Comparison of ENCODE assay signal across 12 cellular contexts in genomic region chr10:22824984-22825383, GRCh38.
DNase-seq lines count a peak whose midpoint lies in the region; ATAC-seq, FAIRE-seq and TF ChIP-seq lines count a peak whose summit lies in the region.
"Had no signal": no experiment of that assay in that cellular context is flagged by ENCODE, and none has a peak within 500 bp of the region (broad histone marks: within the 10 kb centered on the region; RNA-seq: fewer than 3 reads in every experiment).

No MANE protein-coding gene starts in this region.

- H3K9me3 ChIP-seq in keratinocyte (ENCODE audit: control insufficient read depth, low read depth, low read length) = no peaks in the 10 kb centered on the region
- no peaks in the 10 kb centered on the region for H3K9me3 ChIP-seq in ascending aorta
- H3K9me3 ChIP-seq: neutrophil had no signal

- H2AFZ ChIP-seq in ACC112 (ENCODE audit: low read length, unreplicated experiment) = no peak overlapping the region
- no peak overlapping the region for H2AFZ ChIP-seq in keratinocyte (ENCODE audit: control insufficient read depth, low read length)

- peak; percentile 69 for FAIRE-seq in keratinocyte (lab: Jason Lieb, UNC)

- peak overlapping the region; percentile 42 for H3K4me2 ChIP-seq in keratinocyte (ENCODE audit: control insufficient read depth, extremely low read depth, insufficient read depth, low read depth, low read length)

- no peak overlapping the region for H3K4me3 Mint-ChIP-seq in activated CD8-positive, alpha-beta T cell treated with anti-CD3 and anti-CD28 coated beads for 36 hours

- CTCF ChIA-PET in activated CD8-positive, alpha-beta T cell treated with anti-CD3 and anti-CD28 coated beads for 36 hours (lab: Charles Lee) = no interaction called here

- no peaks in the 10 kb centered on the region for H3K27me3 Mint-ChIP-seq in activated CD8-positive, alpha-beta T cell treated with anti-CD3 and anti-CD28 coated beads for 36 hours

- ATAC-seq in activated CD8-positive, alpha-beta T cell treated with anti-CD3 and anti-CD28 coated beads for 36 hours = no peak

- peak overlapping the region; percentile 20; the same call in 1 of the 2 replicates for H3K4me3 ChIP-seq in ACC112 (ENCODE audit: low read depth, low read length)
- no peak overlapping the region for H3K4me3 ChIP-seq in brain microvascular endothelial cell (ENCODE audit: low read depth, low read length)
- no peak overlapping the region for H3K4me3 ChIP-seq in keratinocyte (ENCODE audit: control insufficient read depth in 2 of 3, extremely low read depth in 1 of 3, insufficient read depth in 2 of 3, low read depth in 1 of 3, low read length in 3 of 3)
- H3K4me3 ChIP-seq in ascending aorta = no peak overlapping the region

- H3K79me2 ChIP-seq in ACC112 (ENCODE audit: control insufficient read depth, insufficient read depth, low read length, unreplicated experiment) (no peaks in the 10 kb centered on the region), keratinocyte (ENCODE audit: control insufficient read depth, insufficient read depth, low read length) (no peaks in the 10 kb centered on the region)

- dilution Hi-C loops in keratinocyte (cut with MboI; ENCODE audit: extremely low pct_ligation_motif_present, low sequenced_read_pairs) = no loop called here

- no peaks in the 10 kb centered on the region for H3K36me3 Mint-ChIP-seq in activated CD8-positive, alpha-beta T cell treated with anti-CD3 and anti-CD28 coated beads for 36 hours (ENCODE audit: low read depth)

- peak overlapping the region; percentile 74 for H3K27ac ChIP-seq in ACC112 (ENCODE audit: low read depth, low read length)
- peak overlapping the region; percentile 6 for H3K27ac ChIP-seq in brain microvascular endothelial cell
- peak overlapping the region; percentile 45 for H3K27ac ChIP-seq in keratinocyte (ENCODE audit: control insufficient read depth, insufficient read depth, low read length)
- no peak overlapping the region for H3K27ac ChIP-seq in ascending aorta
- H3K27ac ChIP-seq: neutrophil, VCaP had no signal

- H3K9me1 ChIP-seq in keratinocyte (ENCODE audit: control insufficient read depth, extremely low read depth, insufficient read depth, low read length) = no peaks in the 10 kb centered on the region

- in situ Hi-C loops in brain microvascular endothelial cell (cut with HindIII; ENCODE audit: low pct_ligation_motif_present, low sequenced_read_pairs) = no loop called here

- no peak overlapping the region for H3K27ac Mint-ChIP-seq in activated CD8-positive, alpha-beta T cell treated with anti-CD3 and anti-CD28 coated beads for 36 hours

- no peaks in the 10 kb centered on the region for H4K20me1 ChIP-seq in keratinocyte (ENCODE audit: control insufficient read depth, extremely low read depth, insufficient read depth, low read length)

- H3K36me3 ChIP-seq in ACC112 (ENCODE audit: insufficient read depth, low read length) (no peaks in the 10 kb centered on the region), brain microvascular endothelial cell (replicated peaks) (no peaks in the 10 kb centered on the region), keratinocyte (ENCODE audit: control insufficient read depth in 2 of 2, extremely low read depth in 1 of 2, insufficient read depth in 2 of 2, low read length in 2 of 2) (no peaks in the 10 kb centered on the region), ascending aorta (no peaks in the 10 kb centered on the region)
- H3K36me3 ChIP-seq: neutrophil had no signal

- no peak overlapping the region for H3K9ac ChIP-seq in keratinocyte (ENCODE audit: control insufficient read depth, extremely low read depth, insufficient read depth, low read length)

- no peaks in the 10 kb centered on the region for H3K27me3 ChIP-seq in ACC112 (ENCODE audit: insufficient read depth, low read length)
- no peaks in the 10 kb centered on the region for H3K27me3 ChIP-seq in brain microvascular endothelial cell (replicated peaks)
- H3K27me3 ChIP-seq in keratinocyte (ENCODE audit: control insufficient read depth, extremely low read depth, insufficient read depth, low read length) = no peaks in the 10 kb centered on the region
- no peaks in the 10 kb centered on the region for H3K27me3 ChIP-seq in ascending aorta
- H3K27me3 ChIP-seq: neutrophil had no signal

- no peak for TF ChIP-seq CTCF in brain microvascular endothelial cell (IDR thresholded peaks at IDR 0.05; ENCODE audit: low read depth, low read length, missing control alignments)
- no peak for TF ChIP-seq CTCF in keratinocyte (optimal IDR thresholded peaks at IDR 0.05 in 1 of 3, IDR thresholded peaks at IDR 0.05 in 1 of 3, conservative IDR thresholded peaks at IDR 0.05 in 1 of 3; ENCODE audit: extremely low read depth in 1 of 3, insufficient read depth in 2 of 3, low read length in 3 of 3)
- TF ChIP-seq CTCF in ascending aorta (IDR thresholded peaks at IDR 0.05) = no peak
- no peak for TF ChIP-seq CTCF in activated CD8-positive, alpha-beta T cell treated with anti-CD3 and anti-CD28 coated beads for 36 hours (IDR thresholded peaks at IDR 0.05)

- peak; percentile 12 for DNase-seq in HPDE6-E6E7 (ENCODE audit: extremely low spot score)
- peak; percentile 63 for DNase-seq in brain microvascular endothelial cell
- DNase-seq in keratinocyte (ENCODE audit: low read depth, low spot score) = peak; percentile 87
- DNase-seq in ascending aorta (ENCODE audit: low spot score in 2 of 2) = no peak
- no peak for DNase-seq in activated CD8-positive, alpha-beta T cell treated with anti-CD3 and anti-CD28 coated beads for 36 hours
- DNase-seq in T1000 (lab: John Stamatoyannopoulos, UW) = no peak
- no peak for DNase-seq in NCI-H774 (lab: John Stamatoyannopoulos, UW)
- DNase-seq: erythroblast, NCI-H2171 had no signal

- intact Hi-C loops in ascending aorta (cut with DNase I) = no loop called here
- intact Hi-C loops in activated CD8-positive, alpha-beta T cell treated with anti-CD3 and anti-CD28 coated beads for 36 hours (cut with micrococcal nuclease) = no loop called here

- H3K4me1 ChIP-seq in ACC112 (ENCODE audit: control insufficient read depth, insufficient read depth, low read length, unreplicated experiment) (peaks cover 42% of the 10 kb centered on the region), keratinocyte (ENCODE audit: control insufficient read depth, extremely low read depth, insufficient read depth, low read length) (peaks cover 29% of the 10 kb centered on the region), ascending aorta (peaks cover 0 to 5% of the 10 kb centered on the region in 2 donors)

- POLR2A ChIA-PET in activated CD8-positive, alpha-beta T cell treated with anti-CD3 and anti-CD28 coated beads for 36 hours (lab: Charles Lee) = no interaction called here

- no peaks in the 10 kb centered on the region for H3K4me1 Mint-ChIP-seq in activated CD8-positive, alpha-beta T cell treated with anti-CD3 and anti-CD28 coated beads for 36 hours (ENCODE audit: low read depth)

- H3K9me3 Mint-ChIP-seq in activated CD8-positive, alpha-beta T cell treated with anti-CD3 and anti-CD28 coated beads for 36 hours = no peaks in the 10 kb centered on the region

Comparison
In these comparisons a context has a peak if more than half of its experiments do, and no peak if none do; other contexts are left out.
1. H3K27ac ChIP-seq: peak in ACC112 (single experiment), brain microvascular endothelial cell (single experiment) and keratinocyte (single experiment); none in ascending aorta (0 of 2).
2. DNase-seq: peak in HPDE6-E6E7 (single experiment), brain microvascular endothelial cell (single experiment) and keratinocyte (single experiment); none in ascending aorta (0 of 2), activated CD8-positive, alpha-beta T cell treated with anti-CD3 and anti-CD28 coated beads for 36 hours (single experiment), T1000 (single experiment) and NCI-H774 (single experiment).